ENCODE assay signal across 7 cellular contexts in genomic region chr14:103334644-103335603, GRCh38. TPM values are rescaled to one million over a fixed set of nuclear protein-coding genes. Genes with fewer than 3 reads are reported as not detected.
DNase-seq lines count a peak whose midpoint lies in the region; ATAC-seq lines count a peak whose summit lies in the region.

No MANE protein-coding gene starts in this region.

- H3K9ac ChIP-seq in endocrine pancreas (ENCODE audit: control insufficient read depth, insufficient read depth, low read length) = peak overlapping the region; percentile 99

- peak; percentile 79 for DNase-seq in NCI-H748 (lab: John Stamatoyannopoulos, UW; ENCODE audit: unreplicated experiment)
- peak; percentile 60 for DNase-seq in activated CD8-positive, alpha-beta memory T cell treated with anti-CD3 and anti-CD28 coated beads, Interleukin-2, amount 50 U/mL, for 24 hours (ENCODE audit: extremely low read depth)
- DNase-seq in stimulated activated CD8-positive, alpha-beta memory T cell treated with anti-CD3 and anti-CD28 coated beads, Interleukin-12 subunit alpha, Interleukin-12 subunit beta, amount 100 ng/mL, for 24 hours (ENCODE audit: extremely low read depth) = peak; percentile 58

- H3K27ac ChIP-seq in mesodermal cell (ENCODE audit: low read depth, low read length, severe bottlenecking) = peak overlapping the region; percentile 98

- no peaks in the 10 kb centered on the region for H3K27me3 ChIP-seq in endocrine pancreas (ENCODE audit: control insufficient read depth, insufficient read depth, low read length)

- H3K4me1 ChIP-seq in endocrine pancreas (ENCODE audit: control insufficient read depth, insufficient read depth, low read length) (peaks cover 6% of the 10 kb centered on the region), mesodermal cell (ENCODE audit: control insufficient read depth, insufficient read depth, low read length, poor library complexity, severe bottlenecking) (peaks cover 10% of the 10 kb centered on the region)

- H3K4me3 ChIP-seq in endocrine pancreas (ENCODE audit: control insufficient read depth, insufficient read depth, low read length) (peak overlapping the region; percentile 92), mesodermal cell (ENCODE audit: extremely low read depth, insufficient read depth, low read length, poor library complexity, severe bottlenecking) (peak overlapping the region; percentile 83)

- 2% methylated on average over 63 to 76 of the region's 97 CpGs for WGBS in mesodermal cell (ENCODE audit: insufficient coverage in 2 of 2), 2 experiments

- H3K36me3 ChIP-seq in endocrine pancreas (ENCODE audit: control insufficient read depth, insufficient read depth, low read length) = peaks cover 21% of the 10 kb centered on the region
- H3K36me3 ChIP-seq in mesodermal cell (ENCODE audit: control insufficient read depth, insufficient read depth, low read length) = peaks cover 52% of the 10 kb centered on the region

- H3K9me3 ChIP-seq in endocrine pancreas (ENCODE audit: control insufficient read depth, low read length) (no peaks in the 10 kb centered on the region), mesodermal cell (ENCODE audit: control insufficient read depth, low read length) (no peaks in the 10 kb centered on the region)

- ATAC-seq in GM18517 (IDR thresholded peaks at IDR 0.05; ENCODE audit: unreplicated experiment) = peak; percentile 9
- ATAC-seq in HG02759 (IDR thresholded peaks at IDR 0.05; ENCODE audit: unreplicated experiment) = peak; percentile 36

RNA-seq across cellular contexts. Expression of gene EIF5, which starts 0.9 kb away (rescaled TPM):
- polyA plus RNA-seq in mesodermal cell (2013, experiment 1 of 2) = 196 TPM
- 200 TPM for polyA plus RNA-seq in mesodermal cell (2013, experiment 2 of 2)

RNA-seq across cellular contexts. Expression of gene MARK3, which starts 50.3 kb away (rescaled TPM):
- 78.3 TPM for polyA plus RNA-seq in mesodermal cell (2013, experiment 1 of 2)
- 77.2 TPM for polyA plus RNA-seq in mesodermal cell (2013, experiment 2 of 2)

Comparison
In these comparisons a context has a peak if more than half of its experiments do, and no peak if none do; other contexts are left out.
1. Peak in every context shown above with its lines: DNase-seq, ATAC-seq, H3K4me3 ChIP-seq and H3K27ac ChIP-seq.